Comparison of ENCODE assay signal across 3 cellular contexts in genomic region chr6:134637847-134638438, GRCh38.
A peak's percentile ranks its signal among the peaks of the same experiment; 100 is the strongest.
TF ChIP-seq lines count a peak whose summit lies in the region.

No MANE protein-coding gene starts in this region.

TF ChIP-seq in A549, 52 proteins besides CTCF, POLR2A, EP300 and RAD21 (continued from another document):
- TF ChIP-seq ESRRA (IDR thresholded peaks at IDR 0.05; ENCODE audit: borderline replicate concordance, low read length) (no peak), ZC3H11A (IDR thresholded peaks at IDR 0.05) (no peak), PHF8 (IDR thresholded peaks at IDR 0.05; ENCODE audit: borderline replicate concordance, low read depth) (no peak), HOXB5 (CRISPR knock-in tag; IDR thresholded peaks at IDR 0.05) (no peak), MAFK (IDR thresholded peaks at IDR 0.05; ENCODE audit: partially characterized antibody) (peak; percentile 44), NR3C1 (IDR thresholded peaks at IDR 0.05) (no peak)

TF ChIP-seq in GM23338, 12 proteins besides CTCF, POLR2A, EP300 and RAD21 (continued from another document):
- no peak for TF ChIP-seq CREB1 (CRISPR knock-in tag; IDR thresholded peaks at IDR 0.05; ENCODE audit: low read depth)
- no peak for TF ChIP-seq ZNF331 (CRISPR knock-in tag; IDR thresholded peaks at IDR 0.05; ENCODE audit: low read depth)
- no peak for TF ChIP-seq POLR2AphosphoS5 (IDR thresholded peaks at IDR 0.05; ENCODE audit: low read depth)
- no peak for TF ChIP-seq JUNB (IDR thresholded peaks at IDR 0.05; ENCODE audit: unreplicated experiment)
- no peak for TF ChIP-seq NANOG (IDR thresholded peaks at IDR 0.05; ENCODE audit: borderline replicate concordance)
- TF ChIP-seq ETS1 (IDR thresholded peaks at IDR 0.05): no peak
- TF ChIP-seq REST (IDR thresholded peaks at IDR 0.05; ENCODE audit: unreplicated experiment): no peak
- no peak for TF ChIP-seq EZH2 (IDR thresholded peaks at IDR 0.05; ENCODE audit: low read depth, unreplicated experiment)
- TF ChIP-seq STAT1 (IDR thresholded peaks at IDR 0.05; ENCODE audit: unreplicated experiment): no peak
- TF ChIP-seq ZNF114 (CRISPR knock-in tag; IDR thresholded peaks at IDR 0.05): no peak

TF ChIP-seq in H1, 55 proteins besides CTCF, POLR2A, EP300 and RAD21 (continued from another document):
- TF ChIP-seq POU5F1 (IDR thresholded peaks at IDR 0.05; ENCODE audit: low read depth, low read length): no peak
- TF ChIP-seq CTBP2 (IDR thresholded peaks at IDR 0.05; ENCODE audit: borderline replicate concordance, insufficient read depth, insufficient read length, low read length): no peak
- TF ChIP-seq MAFK (IDR thresholded peaks at IDR 0.05; ENCODE audit: low read depth, low read length): peak; percentile 54; the same call in 1 of the 2 replicates
- no peak for TF ChIP-seq TAF1 (IDR thresholded peaks at IDR 0.05; ENCODE audit: low read depth, low read length)
- no peak for TF ChIP-seq USF2 (IDR thresholded peaks at IDR 0.05; ENCODE audit: low read length)
- peak; percentile 86 for TF ChIP-seq BACH1 (IDR thresholded peaks at IDR 0.05; ENCODE audit: low read length)
- no peak for TF ChIP-seq KDM5A (IDR thresholded peaks at IDR 0.05; ENCODE audit: low read length)
- TF ChIP-seq CREB1 (IDR thresholded peaks at IDR 0.05): no peak
- no peak for TF ChIP-seq SIRT6 (IDR thresholded peaks at IDR 0.05; ENCODE audit: low read length)
